ENCODE assay signal across 28 cellular contexts in the genomic region with DNA sequence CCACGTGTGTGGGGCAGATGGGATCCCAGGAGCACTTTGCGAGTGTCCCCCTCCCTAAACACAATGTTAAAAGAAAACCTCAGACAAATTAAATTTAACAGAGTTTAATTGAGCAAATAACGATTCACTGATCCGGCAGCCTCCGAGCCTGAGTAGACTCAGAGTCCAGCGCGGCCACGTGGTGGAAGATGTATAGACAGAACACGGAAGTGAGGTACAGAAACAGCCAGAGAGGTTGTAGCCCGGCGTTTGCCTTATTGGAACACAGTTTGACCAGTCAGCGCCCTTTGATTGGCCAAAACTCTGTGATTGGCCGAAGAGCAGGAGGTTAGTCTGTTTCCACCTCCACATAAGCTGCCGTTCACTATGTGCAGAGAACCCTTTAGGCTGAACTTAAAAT.
"Had no signal": no experiment of that assay in that cellular context is flagged by ENCODE, and none has a peak within 500 bp of the region (broad histone marks: within the 10 kb centered on the region; RNA-seq: fewer than 3 reads in every experiment).

No MANE protein-coding gene starts in this region.

- H3K4me3 Mint-ChIP-seq: activated CD4-positive, alpha-beta memory T cell treated with anti-CD3 and anti-CD28 coated beads, Interleukin-2, amount 10 ng/mL, durations not matched to agents 7 days and 5 days; activated CD4-positive, alpha-beta T cell treated with anti-CD3 and anti-CD28 coated beads, Interleukin-2, amount 10 ng/mL, durations not matched to agents 7 days and 5 days; activated naive CD8-positive, alpha-beta T cell; activated T-cell treated with anti-CD3 and anti-CD28 coated beads, Interleukin-2, amount 50 U/mL, for 24 hours; activated T-cell treated with anti-CD3 and anti-CD28 coated beads, Interleukin-2, amount 50 U/mL, for 72 hours; central memory CD8-positive, alpha-beta T cell; dendritic cell treated with granulocyte-macrophage colony-stimulating factor and Interleukin-4, amounts not matched to agents 40 ng/mL and 50 ng/mL, for 4 days; endodermal cell had no signal

- FAIRE-seq: astrocyte, bronchial epithelial cell, frontal cortex had no signal

- H3K36me3 Mint-ChIP-seq: activated naive CD8-positive, alpha-beta T cell had no signal

- H3K27me3 ChIP-seq: brain microvascular endothelial cell had no signal

- H3K9me3 Mint-ChIP-seq: activated CD4-positive, alpha-beta memory T cell treated with anti-CD3 and anti-CD28 coated beads, Interleukin-2, amount 10 ng/mL, durations not matched to agents 7 days and 5 days; activated T-cell treated with anti-CD3 and anti-CD28 coated beads, Interleukin-2, amount 50 U/mL, for 24 hours; central memory CD8-positive, alpha-beta T cell; dendritic cell treated with granulocyte-macrophage colony-stimulating factor and Interleukin-4, amounts not matched to agents 40 ng/mL and 50 ng/mL, for 4 days; endodermal cell had no signal

- H3K4me1 Mint-ChIP-seq: activated CD4-positive, alpha-beta memory T cell treated with anti-CD3 and anti-CD28 coated beads, Interleukin-2, amount 10 ng/mL, durations not matched to agents 7 days and 5 days; activated CD4-positive, alpha-beta T cell treated with anti-CD3 and anti-CD28 coated beads, Interleukin-2, amount 10 ng/mL, durations not matched to agents 7 days and 5 days; central memory CD8-positive, alpha-beta T cell had no signal

- H3K36me3 ChIP-seq: brain microvascular endothelial cell had no signal

- H3K4me3 ChIP-seq: coronary artery, dorsolateral prefrontal cortex had no signal

- H3K27ac Mint-ChIP-seq: activated CD4-positive, alpha-beta memory T cell treated with anti-CD3 and anti-CD28 coated beads, Interleukin-2, amount 10 ng/mL, durations not matched to agents 7 days and 5 days; activated CD4-positive, alpha-beta T cell treated with anti-CD3 and anti-CD28 coated beads, Interleukin-2, amount 10 ng/mL, durations not matched to agents 7 days and 5 days; activated naive CD8-positive, alpha-beta T cell; activated T-cell treated with anti-CD3 and anti-CD28 coated beads, Interleukin-2, amount 50 U/mL, for 24 hours; activated T-cell treated with anti-CD3 and anti-CD28 coated beads, Interleukin-2, amount 50 U/mL, for 72 hours; dendritic cell treated with granulocyte-macrophage colony-stimulating factor and Interleukin-4, amounts not matched to agents 40 ng/mL and 50 ng/mL, for 4 days; endodermal cell had no signal

- DNase-seq: activated CD4-positive, alpha-beta memory T cell treated with anti-CD3 and anti-CD28 coated beads, Interleukin-2, amount 10 ng/mL, durations not matched to agents 7 days and 5 days; activated CD4-positive, alpha-beta T cell treated with anti-CD3 and anti-CD28 coated beads for 1 hour; activated CD4-positive, alpha-beta T cell treated with anti-CD3 and anti-CD28 coated beads for 4 hours; activated CD4-positive, alpha-beta T cell treated with anti-CD3 and anti-CD28 coated beads, Interleukin-2, amount 10 ng/mL, durations not matched to agents 7 days and 5 days; activated CD4-positive, alpha-beta T cell treated with anti-CD3 and anti-CD28 coated beads, Interleukin-2, amount 50 U/mL, for 4 hours; activated CD8-positive, alpha-beta memory T cell treated with anti-CD3 and anti-CD28 coated beads, Interleukin-2, amount 50 U/mL, for 48 hours; activated gamma-delta T cell treated with Interleukin-2 at 50 U/mL for 16 hours; activated naive CD4-positive, alpha-beta T cell treated with anti-CD3 and anti-CD28 coated beads, Interleukin-2, amount 50 U/mL, for 16 hours; activated naive CD4-positive, alpha-beta T cell treated with Interleukin-2 at 50 U/mL for 16 hours; activated T-cell treated with anti-CD3 and anti-CD28 coated beads for 4 hours; activated T-cell treated with anti-CD3 and anti-CD28 coated beads, Interleukin-2, amount 50 U/mL, for 24 hours; activated T-cell treated with anti-CD3 and anti-CD28 coated beads, Interleukin-2, amount 50 U/mL, for 72 hours; amniotic stem cell; anterior cingulate cortex; brain microvascular endothelial cell; dorsolateral prefrontal cortex; effector memory CD4-positive, alpha-beta T cell; endodermal cell; foreskin fibroblast; T-helper 2 cell had no signal

- H3K27ac ChIP-seq: brain microvascular endothelial cell, coronary artery, dorsolateral prefrontal cortex had no signal

- ATAC-seq: activated T-cell treated with anti-CD3 and anti-CD28 coated beads, Interleukin-2, amount 50 U/mL, for 72 hours; esophagus mucosa had no signal
